ENCODE assay signal across 11 cellular contexts in genomic region chr9:77926314-77926959, GRCh38.
A peak's percentile ranks its signal among the peaks of the same experiment; 100 is the strongest.
DNase-seq lines count a peak whose midpoint lies in the region; TF ChIP-seq lines count a peak whose summit lies in the region.
"Had no signal": no experiment of that assay in that cellular context is flagged by ENCODE, and none has a peak within 500 bp of the region (broad histone marks: within the 10 kb centered on the region; RNA-seq: fewer than 3 reads in every experiment).

No MANE protein-coding gene starts in this region.

- DNase-seq in AG08395 (ENCODE audit: low spot score) (peak; percentile 65), HS-5 (ENCODE audit: low read depth) (peak; percentile 68), astrocyte of the cerebellum (ENCODE audit: low read depth) (peak; percentile 60), kidney epithelial cell (ENCODE audit: low read depth) (peak; percentile 42), NCI-H82 treated with DMSO at 0.1 percent for 48 hours (lab: John Stamatoyannopoulos, UW; ENCODE audit: unreplicated experiment) (no peak), NCI-H82 (lab: John Stamatoyannopoulos, UW) (no peak), cerebellar nuclear complex (lab: John Stamatoyannopoulos, UW) (no peak)
- DNase-seq in stimulated activated CD4-positive, alpha-beta T cell treated with anti-CD3 and anti-CD28 coated beads, Interleukin-4, amount 100 ng/mL, for 24 hours = no peak
- DNase-seq: COR-L47, KBM-7 had no signal

- in situ Hi-C loops in astrocyte of the cerebellum (cut with HindIII; ENCODE audit: low sequenced_read_pairs) = no loop called here

- no peak overlapping the region for H3K4me3 ChIP-seq in astrocyte of the cerebellum (ENCODE audit: low read depth, low read length)
- no peak overlapping the region for H3K4me3 ChIP-seq in kidney epithelial cell (ENCODE audit: low read depth, low read length)
- H3K4me3 ChIP-seq: skin epidermis had no signal

- TF ChIP-seq CTCF in astrocyte of the cerebellum (IDR thresholded peaks at IDR 0.05; ENCODE audit: low read depth, low read length, missing control alignments) (no peak), kidney epithelial cell (IDR thresholded peaks at IDR 0.05; ENCODE audit: insufficient read depth, low read length, poor library complexity, severe bottlenecking) (no peak)

- H3K36me3 ChIP-seq in kidney epithelial cell (ENCODE audit: control insufficient read depth, insufficient read depth, low read length) = no peaks in the 10 kb centered on the region

- no peaks in the 10 kb centered on the region for H3K27me3 ChIP-seq in kidney epithelial cell (ENCODE audit: control insufficient read depth, insufficient read depth, low read length)

Comparison
In these comparisons a context has a peak if more than half of its experiments do, and no peak if none do; other contexts are left out.
1. DNase-seq: peak in AG08395 (single experiment), HS-5 (single experiment), astrocyte of the cerebellum (single experiment) and kidney epithelial cell (single experiment); none in NCI-H82 treated with DMSO at 0.1 percent for 48 hours (single experiment), NCI-H82 (single experiment), stimulated activated CD4-positive, alpha-beta T cell treated with anti-CD3 and anti-CD28 coated beads, Interleukin-4, amount 100 ng/mL, for 24 hours (single experiment) and cerebellar nuclear complex (0 of 2).